19 cellular contexts compared by ENCODE assay signal in genomic region chr12:130186631-130187269, GRCh38. TPM values are rescaled to one million over a fixed set of nuclear protein-coding genes. Genes with fewer than 3 reads are reported as not detected.
A peak's percentile ranks its signal among the peaks of the same experiment; 100 is the strongest.
DNase-seq lines count a peak whose midpoint lies in the region; ATAC-seq, FAIRE-seq and TF ChIP-seq lines count a peak whose summit lies in the region.
"Had no signal": no experiment of that assay in that cellular context is flagged by ENCODE, and none has a peak within 500 bp of the region (broad histone marks: within the 10 kb centered on the region; RNA-seq: fewer than 3 reads in every experiment).

No MANE protein-coding gene starts in this region.

- no peak overlapping the region for H3K4me3 ChIP-seq in kidney (ENCODE audit: low read length in 2 of 2)
- H3K4me3 ChIP-seq: Peyer's patch had no signal

- no peaks in the 10 kb centered on the region for H3K36me3 ChIP-seq in kidney (ENCODE audit: control insufficient read depth in 1 of 2, insufficient read depth in 2 of 2, low read length in 2 of 2)
- H3K36me3 ChIP-seq: Peyer's patch had no signal

- no peak for FAIRE-seq in kidney (lab: Jason Lieb, UNC)
- FAIRE-seq: GM12891 had no signal

- no peak for TF ChIP-seq CTCF in kidney (IDR thresholded peaks at IDR 0.05; ENCODE audit: borderline replicate concordance, extremely low read depth, insufficient read depth)

- peak; percentile 51 for DNase-seq in H4 (ENCODE audit: low spot score)
- peak; percentile 20 for DNase-seq in RPMI7951 (ENCODE audit: low read depth)
- peak; percentile 83 for DNase-seq in renal cortical epithelial cell (ENCODE audit: low read depth)
- no peak for DNase-seq in central memory CD4-positive, alpha-beta T cell
- no peak for DNase-seq in EL
- DNase-seq in Right ventricle myocardium superior: no peak
- DNase-seq in kidney: no peak
- DNase-seq: activated CD4-positive, alpha-beta T cell treated with anti-CD3 and anti-CD28 coated beads, Interleukin-2, amount 50 U/mL, for 48 hours; activated naive CD4-positive, alpha-beta T cell treated with anti-CD3 and anti-CD28 coated beads for 36 hours; activated T-cell treated with anti-CD3 and anti-CD28 coated beads for 4 hours; erythroblast; MM.1S; NCI-H1694; Peyer's patch had no signal

- intact Hi-C loops in Right ventricle myocardium superior (cut with DNase I) (no loop called here), kidney (cut with DNase I) (no loop called here)

- peaks cover 0 to 5% of the 10 kb centered on the region in 2 donors for H3K9me3 ChIP-seq in kidney (ENCODE audit: control insufficient read depth in 1 of 2, low read length in 2 of 2)
- H3K9me3 ChIP-seq: Peyer's patch had no signal

- ATAC-seq in esophagus mucosa (peak; percentile 79), Right ventricle myocardium superior (ENCODE audit: poor library complexity) (no peak)

- H3K9ac ChIP-seq in kidney (ENCODE audit: low read length in 2 of 2): no peak overlapping the region

- no peaks in the 10 kb centered on the region for H3K4me1 ChIP-seq in kidney (ENCODE audit: control insufficient read depth in 1 of 2, insufficient read depth in 1 of 2, low read depth in 1 of 2, low read length in 2 of 2)
- H3K4me1 ChIP-seq: Peyer's patch had no signal

- no peak overlapping the region for H3K27ac ChIP-seq in kidney (ENCODE audit: low read depth in 2 of 2, low read length in 2 of 2)
- H3K27ac ChIP-seq: Peyer's patch, VCaP had no signal

RNA-seq across cellular contexts. Expression of gene FZD10, which starts 24.5 kb away (rescaled TPM):
- total RNA-seq in H4 (2014; rRNA removed; shearing (Covaris generic)): 0.04 and 0.19 TPM in 2 replicates
- total RNA-seq in RPMI7951 (2014; rRNA removed; shearing (Covaris generic)): not detected in 2 replicates
- total RNA-seq in esophagus mucosa: 13.7 TPM
- total RNA-seq in renal cortical epithelial cell: 0.05 and 1.0 TPM in 2 replicates
- total RNA-seq in Right ventricle myocardium superior: not detected
- total RNA-seq in kidney: 0.57 TPM
- 0.11 TPM for polyA plus RNA-seq in kidney (ENCODE audit: insufficient read depth, low read depth, low replicate concordance)
- total RNA-seq: activated naive CD4-positive, alpha-beta T cell treated with anti-CD3 and anti-CD28 coated beads for 36 hours; pulmonary artery endothelial cell had no signal
- polyA plus RNA-seq: neural cell had no signal

Comparison
In these comparisons a context has a peak if more than half of its experiments do, and no peak if none do; other contexts are left out.
1. DNase-seq: peak in H4 (single experiment), RPMI7951 (single experiment) and renal cortical epithelial cell (single experiment); none in central memory CD4-positive, alpha-beta T cell (single experiment), EL (single experiment), Right ventricle myocardium superior (single experiment) and kidney (single experiment).